In the genomic region with DNA sequence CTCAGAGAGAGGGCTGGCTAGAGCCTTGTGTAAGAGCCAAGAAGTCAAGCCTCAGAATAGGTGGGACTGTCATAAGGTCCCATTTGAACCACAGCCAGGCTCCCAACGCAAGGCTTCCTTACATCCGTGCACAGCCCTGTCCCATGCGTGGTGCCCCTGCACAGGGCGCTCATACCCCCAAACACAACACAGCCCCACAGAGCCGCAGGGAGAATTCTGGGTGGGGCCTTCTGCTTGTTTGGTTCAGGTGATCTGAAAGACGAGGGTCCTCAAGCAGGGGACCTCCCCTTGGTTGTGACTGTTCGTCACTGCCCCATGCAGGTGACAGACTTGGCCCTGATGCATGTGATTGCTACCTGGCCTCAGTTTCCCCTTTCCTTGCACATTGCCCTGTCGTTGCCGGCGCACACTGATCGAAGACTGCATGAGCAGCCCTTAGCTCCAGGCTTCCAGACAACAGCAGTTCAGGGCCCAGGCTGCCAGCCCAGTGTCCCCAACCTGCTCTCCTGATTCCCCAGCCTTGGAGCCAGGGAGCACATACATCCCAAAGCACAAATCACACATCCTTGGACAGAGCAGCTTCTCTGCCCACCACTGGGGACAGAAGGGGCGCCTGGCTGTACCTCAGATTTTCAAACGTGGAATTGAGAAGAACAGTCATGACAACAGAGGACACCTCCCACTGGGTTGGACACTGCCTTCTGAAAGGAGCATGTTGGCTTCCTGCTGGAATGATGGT, we compare ENCODE assay signal across 28 cellular contexts. TPM values are rescaled to one million over a fixed set of nuclear protein-coding genes. Genes with fewer than 3 reads are reported as not detected.
"Had no signal": no experiment of that assay in that cellular context is flagged by ENCODE, and none has a peak within 500 bp of the region (broad histone marks: within the 10 kb centered on the region; RNA-seq: fewer than 3 reads in every experiment).

No MANE protein-coding gene starts in this region.

- H3K4me3 ChIP-seq: colonic mucosa, esophagus squamous epithelium, gastrocnemius medialis, heart left ventricle, hepatocyte, left lung, lower lobe of right lung, mucosa of descending colon had no signal

- H3K27ac ChIP-seq: colonic mucosa, epithelial cell of prostate, esophagus squamous epithelium, gastrocnemius medialis, heart left ventricle, hepatocyte, left lung, lower lobe of right lung had no signal

- H3K36me3 ChIP-seq: colonic mucosa, esophagus squamous epithelium, gastrocnemius medialis, heart left ventricle, left lung, lower lobe of right lung had no signal

- H3K27me3 ChIP-seq: colonic mucosa, esophagus squamous epithelium, gastrocnemius medialis, heart left ventricle, hepatocyte, left lung had no signal

- H3K9me3 ChIP-seq: colonic mucosa, esophagus squamous epithelium, gastrocnemius medialis, heart left ventricle, left lung, lower lobe of right lung, mucosa of descending colon had no signal

- H3K4me1 ChIP-seq: colonic mucosa, heart left ventricle, left lung, lower lobe of right lung had no signal

- FAIRE-seq: endometrium, kidney had no signal

- H3K4me2 ChIP-seq: hepatocyte had no signal

- H2AFZ ChIP-seq: hepatocyte had no signal

- H3K79me2 ChIP-seq: hepatocyte had no signal

- ATAC-seq: effector memory CD8-positive, alpha-beta T cell; esophagus mucosa; gastrocnemius medialis; heart left ventricle; left cardiac atrium; left lung; left ventricle myocardium superior; lower lobe of right lung; mucosa of descending colon had no signal

- DNase-seq: cerebellar nuclear complex; colonic mucosa; cortex of kidney; effector CD8-positive, alpha-beta T cell; effector memory CD8-positive, alpha-beta T cell; endodermal cell; erythroblast; esophagus squamous epithelium; foreskin fibroblast; foreskin melanocyte; gastrocnemius medialis; heart left ventricle; immature natural killer cell; islet precursor cell; kidney; left cardiac atrium; left lung; left ventricle myocardium superior; lower lobe of right lung; mesenchymal stem cell; mucosa of descending colon had no signal

RNA-seq across cellular contexts. Expression of a gene that starts 49.4 kb away (rescaled TPM):
- total RNA-seq: chondrocyte, esophagus mucosa, esophagus squamous epithelium, gastrocnemius medialis, heart left ventricle, hepatocyte, left cardiac atrium, left ventricle myocardium superior, lung microvascular endothelial cell, mesenteric fat pad had no signal
- polyA plus RNA-seq: heart left ventricle had no signal
